ENCODE assay signal across 23 cellular contexts in the genomic region with DNA sequence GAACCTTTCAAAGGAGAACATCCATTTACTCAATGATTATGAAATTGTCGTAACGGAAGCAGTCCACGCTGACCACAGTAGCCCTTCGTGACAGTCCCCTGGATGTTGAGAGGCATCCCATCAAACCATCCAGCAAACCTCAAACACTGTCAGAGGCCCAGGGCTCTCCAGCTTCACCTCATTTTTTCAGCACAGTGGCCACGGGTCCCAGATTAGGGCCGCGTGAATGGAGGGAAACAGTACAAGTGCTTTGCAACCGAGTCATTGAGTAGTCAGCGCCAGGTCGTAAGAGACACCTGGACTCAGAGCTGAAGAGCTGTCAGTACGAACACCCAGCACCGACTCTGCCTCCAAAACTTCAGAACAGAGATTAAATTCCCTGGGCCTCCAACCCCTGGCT.
"Had no signal": no experiment of that assay in that cellular context is flagged by ENCODE, and none has a peak within 500 bp of the region (broad histone marks: within the 10 kb centered on the region; RNA-seq: fewer than 3 reads in every experiment).

No MANE protein-coding gene starts in this region.

- DNase-seq: natural killer cell; occipital lobe; ovary; posterior cingulate gyrus; psoas muscle; right cardiac atrium; right lobe of liver; sigmoid colon; stimulated activated CD4-positive, alpha-beta T cell treated with anti-CD3 and anti-CD28 coated beads, Interleukin-15, amount 100 ng/mL, for 24 hours; stimulated activated CD4-positive, alpha-beta T cell treated with anti-CD3 and anti-CD28 coated beads, Interleukin-2, amount 100 ng/mL, for 24 hours; stimulated activated CD4-positive, alpha-beta T cell treated with anti-CD3 and anti-CD28 coated beads, Interleukin-2, amount 100 ng/mL, for 48 hours; stimulated activated CD4-positive, alpha-beta T cell treated with anti-CD3 and anti-CD28 coated beads, Interleukin-4, amount 100 ng/mL, for 24 hours; stimulated activated naive B cell treated with anti-CD40 and anti-IgM and Interleukin-4, amounts not matched to agents 10 μg/mL and 1 μg/mL and 100 μg/mL, for 72 hours; stimulated activated naive CD4-positive, alpha-beta T cell treated with Interleukin-2 at 50 U/mL for 16 hours; stomach; thyroid gland; upper lobe of right lung; uterus had no signal

- H3K9me3 ChIP-seq: ovary, psoas muscle, right lobe of liver, sigmoid colon, thoracic aorta, thyroid gland, upper lobe of right lung, uterus had no signal

- H3K4me1 ChIP-seq: neural progenitor cell, parathyroid adenoma, psoas muscle, right lobe of liver, sigmoid colon, stomach, thyroid gland, tibial nerve, upper lobe of right lung, uterus had no signal

- H3K4me3 ChIP-seq: neural progenitor cell, ovary, psoas muscle, right lobe of liver, sigmoid colon, stomach, thoracic aorta, thyroid gland, tibial nerve, upper lobe of right lung, uterus had no signal

- H3K79me2 ChIP-seq: parathyroid adenoma had no signal

- H3K9ac ChIP-seq: neural progenitor cell, parathyroid adenoma had no signal

- H3K4me2 ChIP-seq: neural progenitor cell had no signal

- H3K27ac ChIP-seq: neural progenitor cell, ovary, parathyroid adenoma, psoas muscle, right lobe of liver, sigmoid colon, stomach, thoracic aorta, thyroid gland, tibial nerve, upper lobe of right lung, uterus had no signal

- ATAC-seq: natural killer cell; psoas muscle; right cardiac atrium; stimulated activated effector memory CD8-positive, alpha-beta T cell treated with anti-CD3 and anti-CD28 coated beads, Interleukin-12 subunit alpha, Interleukin-12 subunit beta, amount 100 ng/mL, for 72 hours; stimulated activated naive B cell treated with anti-CD40 and anti-IgM and Interleukin-4, amounts not matched to agents 10 μg/mL and 1 μg/mL and 100 μg/mL, for 72 hours; upper lobe of right lung had no signal

- H3K36me3 ChIP-seq: neural progenitor cell, ovary, right lobe of liver, sigmoid colon, stomach, thoracic aorta, thyroid gland, tibial nerve, upper lobe of right lung, uterus had no signal

- H3K27me3 ChIP-seq: neural progenitor cell, ovary, right lobe of liver, sigmoid colon, thyroid gland, tibial nerve, upper lobe of right lung, uterus had no signal

- H2AFZ ChIP-seq: neural progenitor cell, parathyroid adenoma had no signal
